9 cellular contexts compared by ENCODE assay signal in genomic region chr7:11831383-11831726, GRCh38. TPM values are rescaled to one million over a fixed set of nuclear protein-coding genes. Genes with fewer than 3 reads are reported as not detected.
DNase-seq lines count a peak whose midpoint lies in the region; ATAC-seq, FAIRE-seq and TF ChIP-seq lines count a peak whose summit lies in the region.
"Had no signal": no experiment of that assay in that cellular context is flagged by ENCODE, and none has a peak within 500 bp of the region (broad histone marks: within the 10 kb centered on the region; RNA-seq: fewer than 3 reads in every experiment).

No MANE protein-coding gene starts in this region.

- intact Hi-C loops in upper lobe of right lung (cut with DNase I), result no loop called here

- no peak for ATAC-seq in activated T-cell treated with anti-CD3 and anti-CD28 coated beads, Interleukin-2, amount 50 U/mL, for 72 hours (replicated peaks in 1 of 2)
- ATAC-seq in upper lobe of right lung (peak; percentile 35), GM18520 (IDR thresholded peaks at IDR 0.05; ENCODE audit: unreplicated experiment) (no peak)

- TF ChIP-seq CTCF in astrocyte (IDR thresholded peaks at IDR 0.05; ENCODE audit: insufficient read depth, low read depth, low read length), result no peak
- TF ChIP-seq CTCF in liver (IDR thresholded peaks at IDR 0.05; ENCODE audit: low read depth, low read length, missing input control), result no peak
- no peak for TF ChIP-seq CTCF in upper lobe of right lung (IDR thresholded peaks at IDR 0.05)

- H3K27me3 ChIP-seq in astrocyte (ENCODE audit: insufficient read depth, low read length) (no peaks in the 10 kb centered on the region), liver (ENCODE audit: control insufficient read depth in 4 of 4, insufficient read depth in 4 of 4, low read length in 3 of 4) (no peaks in the 10 kb centered on the region), upper lobe of right lung (no peaks in the 10 kb centered on the region)

- H3K4me3 ChIP-seq in astrocyte (ENCODE audit: insufficient read depth, low read depth, low read length), result peak overlapping the region; percentile 61
- peak overlapping the region; percentile 22 to 80 (median 78) for H3K4me3 ChIP-seq in liver (ENCODE audit: low read depth in 1 of 3, low read length in 3 of 3)
- H3K4me3 ChIP-seq in upper lobe of right lung, result peak overlapping the region; percentile 55

- H3K36me3 Mint-ChIP-seq in activated T-cell treated with anti-CD3 and anti-CD28 coated beads, Interleukin-2, amount 50 U/mL, for 72 hours (ENCODE audit: insufficient read depth in 2 of 2), result no peaks in the 10 kb centered on the region
- H3K36me3 Mint-ChIP-seq in astrocyte (ENCODE audit: low read depth, unreplicated experiment), result no peaks in the 10 kb centered on the region

- no peak for TF ChIP-seq RAD21 in liver (IDR thresholded peaks at IDR 0.05)

- no peaks in the 10 kb centered on the region for H4K20me1 ChIP-seq in astrocyte (ENCODE audit: insufficient read depth, low read length)

- no peak overlapping the region for H3K27ac ChIP-seq in astrocyte (ENCODE audit: low read depth, low read length)
- peak overlapping the region; percentile 16 to 48 for H3K27ac ChIP-seq in liver (ENCODE audit: low read depth in 1 of 2, low read length in 2 of 2)
- H3K27ac ChIP-seq in upper lobe of right lung, result peak overlapping the region; percentile 67

- 0% methylated on average over 5 of the region's 5 CpGs for WGBS in liver

- TF ChIP-seq POLR2A in erythroblast (IDR thresholded peaks at IDR 0.05; ENCODE audit: low read length), result no peak

- peaks cover 3% of the 10 kb centered on the region for H3K4me1 Mint-ChIP-seq in activated T-cell treated with anti-CD3 and anti-CD28 coated beads, Interleukin-2, amount 50 U/mL, for 72 hours (ENCODE audit: low read depth)
- H3K4me1 Mint-ChIP-seq in astrocyte (ENCODE audit: low read depth, unreplicated experiment), result peaks cover 8% of the 10 kb centered on the region

- H2AFZ ChIP-seq in astrocyte (ENCODE audit: low read depth, low read length), result peak overlapping the region; percentile 85

- peak overlapping the region; percentile 97 for H3K4me2 ChIP-seq in astrocyte (ENCODE audit: low read length)

- H3K4me1 ChIP-seq in astrocyte (ENCODE audit: insufficient read depth, low read length) (peaks cover 5% of the 10 kb centered on the region), liver (ENCODE audit: control insufficient read depth in 4 of 4, insufficient read depth in 4 of 4, low read length in 3 of 4) (peaks cover 0 to 4% (median 3%) of the 10 kb centered on the region in 4 donors), upper lobe of right lung (no peaks in the 10 kb centered on the region)

- no peaks in the 10 kb centered on the region for H3K79me2 ChIP-seq in astrocyte (ENCODE audit: insufficient read depth, low read length)

- no peaks in the 10 kb centered on the region for H3K36me3 ChIP-seq in astrocyte (ENCODE audit: insufficient read depth, low read length)
- no peaks in the 10 kb centered on the region for H3K36me3 ChIP-seq in liver (ENCODE audit: control insufficient read depth in 4 of 4, insufficient read depth in 3 of 4, low read depth in 1 of 4, low read length in 3 of 4)
- H3K36me3 ChIP-seq in upper lobe of right lung, result no peaks in the 10 kb centered on the region

- peaks cover 43% of the 10 kb centered on the region for H3K27me3 Mint-ChIP-seq in activated T-cell treated with anti-CD3 and anti-CD28 coated beads, Interleukin-2, amount 50 U/mL, for 72 hours (ENCODE audit: low read depth)
- H3K27me3 Mint-ChIP-seq in astrocyte (ENCODE audit: low read depth, unreplicated experiment), result no peaks in the 10 kb centered on the region

- peak overlapping the region; percentile 54 to 87 for H3K4me3 Mint-ChIP-seq in activated T-cell treated with anti-CD3 and anti-CD28 coated beads, Interleukin-2, amount 50 U/mL, for 72 hours
- peak overlapping the region; percentile 87 for H3K4me3 Mint-ChIP-seq in astrocyte (ENCODE audit: unreplicated experiment)

- no peaks in the 10 kb centered on the region for H3K9me3 Mint-ChIP-seq in activated T-cell treated with anti-CD3 and anti-CD28 coated beads, Interleukin-2, amount 50 U/mL, for 72 hours
- no peaks in the 10 kb centered on the region for H3K9me3 Mint-ChIP-seq in astrocyte (ENCODE audit: unreplicated experiment)

- peak overlapping the region; percentile 73 for H3K9ac ChIP-seq in astrocyte (ENCODE audit: low read length)
- H3K9ac ChIP-seq in liver (ENCODE audit: low read depth in 1 of 2, low read length in 2 of 2), result peak overlapping the region; percentile 24 to 30

- H3K27ac Mint-ChIP-seq in activated T-cell treated with anti-CD3 and anti-CD28 coated beads, Interleukin-2, amount 50 U/mL, for 72 hours, result no peak overlapping the region
- peak overlapping the region; percentile 60 for H3K27ac Mint-ChIP-seq in astrocyte (ENCODE audit: unreplicated experiment)

- no peaks in the 10 kb centered on the region for H3K9me3 ChIP-seq in astrocyte (ENCODE audit: insufficient read depth, low read depth, low read length)
- no peaks in the 10 kb centered on the region for H3K9me3 ChIP-seq in liver (ENCODE audit: control insufficient read depth in 4 of 4, low read length in 3 of 4)
- no peaks in the 10 kb centered on the region for H3K9me3 ChIP-seq in upper lobe of right lung

- DNase-seq in activated T-cell treated with anti-CD3 and anti-CD28 coated beads, Interleukin-2, amount 50 U/mL, for 72 hours, result no peak
- DNase-seq in activated T-cell treated with anti-CD3 and anti-CD28 coated beads for 4 hours (no peak), astrocyte (ENCODE audit: low read depth) (peak; percentile 25), upper lobe of right lung (no peak), erythroblast (lab: John Stamatoyannopoulos, UW) (no peak), T1000 (lab: John Stamatoyannopoulos, UW) (no peak)

- no peak for FAIRE-seq in astrocyte (lab: Jason Lieb, UNC)
- FAIRE-seq: G401.6 had no signal

TF ChIP-seq in liver, 16 proteins besides CTCF, POLR2A, EP300 and RAD21:
- TF ChIP-seq EGR1 (IDR thresholded peaks at IDR 0.05; ENCODE audit: low read depth in 2 of 2) (no peak), REST (IDR thresholded peaks at IDR 0.05) (peak; percentile 4), YY1 (IDR thresholded peaks at IDR 0.05) (peak; percentile 37)

RNA-seq across cellular contexts. Expression of gene THSD7A, which starts 0.6 kb away (rescaled TPM):
- total RNA-seq in activated T-cell treated with anti-CD3 and anti-CD28 coated beads, Interleukin-2, amount 50 U/mL, for 72 hours, result not detected
- total RNA-seq in astrocyte (1.4 and 3.5 TPM in 2 replicates), liver (1 to 10 TPM; 1.3 to 2.5 TPM), upper lobe of right lung (8.0 TPM)
- 1 to 10 TPM in 1 of 2 donors, under 1 TPM in 1; 0.15 to 2.7 TPM for polyA plus RNA-seq in liver
